Comparison of ENCODE assay signal across 7 cellular contexts in genomic region chr19:50461066-50461875, GRCh38. TPM values are rescaled to one million over a fixed set of nuclear protein-coding genes. Genes with fewer than 3 reads are reported as not detected.
DNase-seq lines count a peak whose midpoint lies in the region; ATAC-seq, FAIRE-seq and TF ChIP-seq lines count a peak whose summit lies in the region.

No MANE protein-coding gene starts in this region.

- CTCF ChIA-PET in PC-9 (lab: Charles Lee) = interaction anchor here (0.6 to 1.2 kb wide), 4 partner anchors 13 to 344 kb away, joined by 3 to 9 read pairs (median 4); no protein-coding TSS in a partner anchor

- H3K9me3 ChIP-seq in PC-9 (ENCODE audit: insufficient read depth, low read depth) (no peaks in the 10 kb centered on the region), pancreas (no peaks in the 10 kb centered on the region), upper lobe of right lung (no peaks in the 10 kb centered on the region)

- 20 to 21% methylated on average over 28 of the region's 28 CpGs for WGBS in pancreas, 2 donors

- H3K4me2 ChIP-seq in PC-9 = peak overlapping the region; percentile 16

- no peaks in the 10 kb centered on the region for H3K36me3 Mint-ChIP-seq in activated T-helper 1 cell treated with anti-CD3 and anti-CD28 coated beads, Interleukin-12 subunit alpha, Interleukin-12 subunit beta, Interleukin-2, Interleukin-4 antibody, amounts not matched to agents 30 ng/mL and 10 ng/mL and 1 ng/mL, durations not matched to agents 14 hours and 24 hours and 36 hours (ENCODE audit: low read depth)

- intact Hi-C loops in PC-9 (cut with micrococcal nuclease; ENCODE audit: unreplicated experiment) (loop anchor here (1.0 to 2.0 kb wide), 2 partner anchors 93 to 202 kb away; no protein-coding TSS in a partner anchor), pancreas (cut with DNase I) (loop anchor here in 2 of 3 donors (5.0 to 10.0 kb wide), 2 partner anchors 99 to 106 kb away; no protein-coding TSS in a partner anchor), upper lobe of right lung (cut with DNase I) (no loop called here)
- intact Hi-C loops in activated T-helper 1 cell treated with anti-CD3 and anti-CD28 coated beads, Interleukin-12 subunit alpha, Interleukin-12 subunit beta, Interleukin-2, Interleukin-4 antibody, amounts not matched to agents 30 ng/mL and 10 ng/mL and 1 ng/mL, durations not matched to agents 14 hours and 24 hours and 36 hours (cut with micrococcal nuclease) = loop anchor here (1.0 to 5.0 kb wide), 4 partner anchors 30 to 209 kb away; no protein-coding TSS in a partner anchor

- H3K27ac Mint-ChIP-seq in activated T-helper 1 cell treated with anti-CD3 and anti-CD28 coated beads, Interleukin-12 subunit alpha, Interleukin-12 subunit beta, Interleukin-2, Interleukin-4 antibody, amounts not matched to agents 30 ng/mL and 10 ng/mL and 1 ng/mL, durations not matched to agents 14 hours and 24 hours and 36 hours = no peak overlapping the region

- H3K79me2 ChIP-seq in PC-9 (ENCODE audit: low read depth) = no peaks in the 10 kb centered on the region

- peaks cover 8% of the 10 kb centered on the region for H3K4me1 Mint-ChIP-seq in activated T-helper 1 cell treated with anti-CD3 and anti-CD28 coated beads, Interleukin-12 subunit alpha, Interleukin-12 subunit beta, Interleukin-2, Interleukin-4 antibody, amounts not matched to agents 30 ng/mL and 10 ng/mL and 1 ng/mL, durations not matched to agents 14 hours and 24 hours and 36 hours (ENCODE audit: low read depth)

- no peaks in the 10 kb centered on the region for H3K9me3 Mint-ChIP-seq in activated T-helper 1 cell treated with anti-CD3 and anti-CD28 coated beads, Interleukin-12 subunit alpha, Interleukin-12 subunit beta, Interleukin-2, Interleukin-4 antibody, amounts not matched to agents 30 ng/mL and 10 ng/mL and 1 ng/mL, durations not matched to agents 14 hours and 24 hours and 36 hours

- peak; percentile 90 for TF ChIP-seq CTCF in GM12864 (IDR thresholded peaks at IDR 0.05; ENCODE audit: low read depth, low read length, missing control alignments)
- TF ChIP-seq CTCF in PC-9 (conservative IDR thresholded peaks at IDR 0.05) = peak; percentile 90
- TF ChIP-seq CTCF in fibroblast of villous mesenchyme (IDR thresholded peaks at IDR 0.05; ENCODE audit: insufficient read depth, low read depth, low read length) = peak; percentile 92
- TF ChIP-seq CTCF in pancreas (IDR thresholded peaks at IDR 0.05) = peak; percentile 58 to 82 (median 80)
- peak; percentile 73 for TF ChIP-seq CTCF in upper lobe of right lung (IDR thresholded peaks at IDR 0.05)

- DNase-seq in GM12864 (ENCODE audit: low read depth) (peak; percentile 66), HuH-7.5 (ENCODE audit: low spot score) (peak; percentile 95), PC-9 (peak; percentile 46 to 65), fibroblast of villous mesenchyme (ENCODE audit: low read depth) (peak; percentile 60), pancreas (peak in 3 of 6 donors; percentile 33 to 79 (median 65)), upper lobe of right lung (peak; percentile 78)
- DNase-seq in activated T-helper 1 cell treated with anti-CD3 and anti-CD28 coated beads, Interleukin-12 subunit alpha, Interleukin-12 subunit beta, Interleukin-2, Interleukin-4 antibody, amounts not matched to agents 30 ng/mL and 10 ng/mL and 1 ng/mL, durations not matched to agents 14 hours and 24 hours and 36 hours (ENCODE audit: low spot score) = peak; percentile 56

- ATAC-seq in pancreas (peak; percentile 84 to 97 (median 92)), upper lobe of right lung (peak; percentile 88)

- H3K36me3 ChIP-seq in PC-9 (ENCODE audit: low read depth) (no peaks in the 10 kb centered on the region), pancreas (no peaks in the 10 kb centered on the region), upper lobe of right lung (no peaks in the 10 kb centered on the region)

- no peak overlapping the region for H3K4me3 Mint-ChIP-seq in activated T-helper 1 cell treated with anti-CD3 and anti-CD28 coated beads, Interleukin-12 subunit alpha, Interleukin-12 subunit beta, Interleukin-2, Interleukin-4 antibody, amounts not matched to agents 30 ng/mL and 10 ng/mL and 1 ng/mL, durations not matched to agents 14 hours and 24 hours and 36 hours

- H2AFZ ChIP-seq in PC-9 = no peak overlapping the region

- no peaks in the 10 kb centered on the region for H3K27me3 Mint-ChIP-seq in activated T-helper 1 cell treated with anti-CD3 and anti-CD28 coated beads, Interleukin-12 subunit alpha, Interleukin-12 subunit beta, Interleukin-2, Interleukin-4 antibody, amounts not matched to agents 30 ng/mL and 10 ng/mL and 1 ng/mL, durations not matched to agents 14 hours and 24 hours and 36 hours (ENCODE audit: insufficient read depth)

- no peaks in the 10 kb centered on the region for H3F3A ChIP-seq in PC-9 (ENCODE audit: insufficient read depth, low read depth)

- POLR2A ChIA-PET in PC-9 (lab: Charles Lee; ENCODE audit: unreplicated experiment) = no interaction called here

- no peaks in the 10 kb centered on the region for H3K9me2 ChIP-seq in PC-9 (ENCODE audit: insufficient read depth)

- no TSS peak for BruUV-seq in PC-9 (replicated peaks; lab: Mats Ljungman, UMichigan)

- no peak for FAIRE-seq in pancreas (lab: Jason Lieb, UNC)

- H3K4me3 ChIP-seq in GM12864 (ENCODE audit: low read depth, low read length) (no peak overlapping the region), PC-9 (no peak overlapping the region), fibroblast of villous mesenchyme (ENCODE audit: low read depth, low read length) (no peak overlapping the region), pancreas (no peak overlapping the region), upper lobe of right lung (no peak overlapping the region)

- no peaks in the 10 kb centered on the region for H4K20me1 ChIP-seq in PC-9 (ENCODE audit: insufficient read depth)

- H3K27ac ChIP-seq in PC-9 = no peak overlapping the region
- H3K27ac ChIP-seq in pancreas = no peak overlapping the region
- H3K27ac ChIP-seq in upper lobe of right lung = no peak overlapping the region

- H3K4me1 ChIP-seq in PC-9 (replicated peaks; ENCODE audit: insufficient read depth) (peaks cover 8% of the 10 kb centered on the region), pancreas (no peaks in the 10 kb centered on the region), upper lobe of right lung (no peaks in the 10 kb centered on the region)

- peaks cover 23% of the 10 kb centered on the region for H3K27me3 ChIP-seq in PC-9 (ENCODE audit: insufficient read depth, low read depth)
- H3K27me3 ChIP-seq in pancreas = peaks cover 0 to 7% (median 0%) of the 10 kb centered on the region in 4 donors
- H3K27me3 ChIP-seq in upper lobe of right lung = peaks cover 15% of the 10 kb centered on the region

RNA-seq across cellular contexts. Expression of gene EMC10, which starts 15.0 kb away (rescaled TPM):
- 118 and 121 TPM in 2 replicates for total RNA-seq in PC-9 (2021)
- total RNA-seq in activated T-helper 1 cell treated with anti-CD3 and anti-CD28 coated beads, Interleukin-12 subunit alpha, Interleukin-12 subunit beta, Interleukin-2, Interleukin-4 antibody, amounts not matched to agents 30 ng/mL and 10 ng/mL and 1 ng/mL, durations not matched to agents 14 hours and 24 hours and 36 hours = 90.0 and 95.4 TPM in 2 replicates
- 38.7 and 40.6 TPM in 2 replicates for total RNA-seq in fibroblast of villous mesenchyme
- total RNA-seq in pancreas = 10 to 100 TPM; 34.7 to 81.5 (median 60.2) TPM
- 100 to 1,000 TPM in 1 of 2 donors, 10 to 100 TPM in 1; 96.7 to 160 TPM for polyA plus RNA-seq in pancreas
- total RNA-seq in upper lobe of right lung = 103 TPM

RNA-seq across cellular contexts. Expression of gene GARIN5A, which starts 15.4 kb away (rescaled TPM):
- total RNA-seq in PC-9 (2021) (3.7 and 7.3 TPM in 2 replicates), fibroblast of villous mesenchyme (0.32 TPM in 1 of 2 replicates, not detected in the other), pancreas (1 to 10 TPM; 1.4 to 2.6 (median 1.9) TPM), upper lobe of right lung (3.8 TPM)
- 0.39 and 0.88 TPM in 2 replicates for total RNA-seq in activated T-helper 1 cell treated with anti-CD3 and anti-CD28 coated beads, Interleukin-12 subunit alpha, Interleukin-12 subunit beta, Interleukin-2, Interleukin-4 antibody, amounts not matched to agents 30 ng/mL and 10 ng/mL and 1 ng/mL, durations not matched to agents 14 hours and 24 hours and 36 hours
- polyA plus RNA-seq in pancreas = 1 to 10 TPM; 2.1 to 2.3 TPM

RNA-seq across cellular contexts. Expression of gene MYBPC2, which starts 28.6 kb away (rescaled TPM):
- total RNA-seq in PC-9 (2021) (not detected in 2 replicates), fibroblast of villous mesenchyme (under 0.01 TPM in 1 of 2 replicates, not detected in the other), pancreas (1 to 10 TPM in 2 of 6 donors, not detected in 4; 1.5 to 1.7 TPM), upper lobe of right lung (0.12 TPM)
- 0.22 and 0.47 TPM in 2 replicates for total RNA-seq in activated T-helper 1 cell treated with anti-CD3 and anti-CD28 coated beads, Interleukin-12 subunit alpha, Interleukin-12 subunit beta, Interleukin-2, Interleukin-4 antibody, amounts not matched to agents 30 ng/mL and 10 ng/mL and 1 ng/mL, durations not matched to agents 14 hours and 24 hours and 36 hours
- under 1 TPM in 1 of 2 donors, not detected in 1; 0.02 TPM for polyA plus RNA-seq in pancreas

RNA-seq across cellular contexts. Expression of gene SPIB, which starts 42.5 kb away (rescaled TPM):
- 0.83 TPM in 1 of 2 replicates, not detected in the other for total RNA-seq in PC-9 (2021)
- total RNA-seq in activated T-helper 1 cell treated with anti-CD3 and anti-CD28 coated beads, Interleukin-12 subunit alpha, Interleukin-12 subunit beta, Interleukin-2, Interleukin-4 antibody, amounts not matched to agents 30 ng/mL and 10 ng/mL and 1 ng/mL, durations not matched to agents 14 hours and 24 hours and 36 hours = 1.3 TPM in 2 replicates
- not detected in 2 replicates for total RNA-seq in fibroblast of villous mesenchyme
- total RNA-seq in pancreas = 10 to 100 TPM in 1 of 6 donors, 1 to 10 TPM in 2, under 1 TPM in 3; 0.09 to 25.6 (median 1.2) TPM
- 1 to 10 TPM in 1 of 2 donors, under 1 TPM in 1; 0.80 to 1.2 TPM for polyA plus RNA-seq in pancreas
- total RNA-seq in upper lobe of right lung = 0.52 TPM

RNA-seq across cellular contexts. Expression of gene JOSD2, which starts 49.7 kb away (rescaled TPM):
- total RNA-seq in PC-9 (2021) (44.3 and 56.0 TPM in 2 replicates), fibroblast of villous mesenchyme (22.9 and 30.0 TPM in 2 replicates), pancreas (10 to 100 TPM in 5 of 6 donors, 1 to 10 TPM in 1; 8.0 to 23.3 (median 13.2) TPM), upper lobe of right lung (34.7 TPM)
- total RNA-seq in activated T-helper 1 cell treated with anti-CD3 and anti-CD28 coated beads, Interleukin-12 subunit alpha, Interleukin-12 subunit beta, Interleukin-2, Interleukin-4 antibody, amounts not matched to agents 30 ng/mL and 10 ng/mL and 1 ng/mL, durations not matched to agents 14 hours and 24 hours and 36 hours = 38.5 and 41.7 TPM in 2 replicates
- 10 to 100 TPM; 25.1 to 41.2 TPM for polyA plus RNA-seq in pancreas
